In the genomic region with DNA sequence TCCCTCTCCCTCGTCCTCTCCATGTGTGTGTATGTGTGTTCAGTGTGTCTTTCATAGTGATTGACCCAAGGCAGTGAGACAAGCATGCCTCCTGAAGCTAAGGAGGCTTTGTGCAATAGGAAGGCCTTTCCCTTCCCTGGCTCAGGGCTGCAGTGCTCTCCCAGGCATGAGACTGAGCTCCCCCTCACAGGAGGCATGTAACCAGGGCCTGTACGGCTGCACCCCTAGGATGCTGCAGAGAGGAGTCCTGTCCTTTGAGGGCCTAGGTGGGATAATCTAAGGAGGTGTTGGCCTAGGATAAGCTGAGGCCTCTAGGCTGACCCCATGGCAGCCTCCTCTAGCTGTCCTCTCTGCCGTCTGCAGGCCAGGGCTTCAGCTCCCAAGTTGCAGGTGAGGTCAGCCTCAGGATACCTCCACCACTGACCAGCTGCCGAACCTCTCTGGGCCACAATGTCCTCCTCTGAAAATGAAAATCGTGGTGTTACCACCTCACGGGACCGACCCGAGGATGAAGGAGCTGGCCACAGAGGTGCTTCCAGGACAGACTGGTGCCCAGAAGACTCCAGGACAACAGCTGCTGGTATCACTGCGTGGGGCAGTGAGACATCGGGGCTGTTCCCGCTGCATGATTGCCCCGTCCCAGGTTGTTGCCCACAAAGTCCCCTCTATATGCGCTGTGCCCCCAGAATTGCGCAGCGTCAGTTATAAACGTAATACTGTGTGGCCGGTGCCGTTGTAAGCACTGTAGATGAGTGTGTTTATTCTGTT, we compare ENCODE assay signal across 7 cellular contexts.
"Had no signal": no experiment of that assay in that cellular context is flagged by ENCODE, and none has a peak within 500 bp of the region (broad histone marks: within the 10 kb centered on the region; RNA-seq: fewer than 3 reads in every experiment).

No MANE protein-coding gene starts in this region.

- H3K27me3 ChIP-seq: ascending aorta, ovary had no signal

- H3K27ac ChIP-seq: ascending aorta, cardiac muscle cell, heart right ventricle, ovary, upper lobe of left lung had no signal

- H3K36me3 ChIP-seq: ascending aorta, cardiac muscle cell, heart right ventricle, ovary, upper lobe of left lung had no signal

- H3K4me3 ChIP-seq: ascending aorta, cardiac muscle cell, heart right ventricle, ovary, upper lobe of left lung had no signal

- H3K9me3 ChIP-seq: ascending aorta, ovary, upper lobe of left lung had no signal

- DNase-seq: foreskin melanocyte, heart right ventricle had no signal

- H3K4me3 Mint-ChIP-seq: T-helper 1 cell treated with Interleukin-12 subunit alpha and Interleukin-12 subunit beta and Interleukin-4 antibody, amounts not matched to agents 30 μg/mL and 1 μg/mL, for 36 hours had no signal

- H3K4me1 ChIP-seq: ascending aorta had no signal

- H3K9me3 Mint-ChIP-seq: T-helper 1 cell treated with Interleukin-12 subunit alpha and Interleukin-12 subunit beta and Interleukin-4 antibody, amounts not matched to agents 30 μg/mL and 1 μg/mL, for 36 hours had no signal

- H3K27ac Mint-ChIP-seq: T-helper 1 cell treated with Interleukin-12 subunit alpha and Interleukin-12 subunit beta and Interleukin-4 antibody, amounts not matched to agents 30 μg/mL and 1 μg/mL, for 36 hours had no signal
